In genomic region chr1:229117664-229118300, GRCh38 we compare ENCODE assay signal across 11 cellular contexts.
DNase-seq lines count a peak whose midpoint lies in the region; ATAC-seq lines count a peak whose summit lies in the region.
"Had no signal": no experiment of that assay in that cellular context is flagged by ENCODE, and none has a peak within 500 bp of the region (broad histone marks: within the 10 kb centered on the region; RNA-seq: fewer than 3 reads in every experiment).

No MANE protein-coding gene starts in this region.

- H3K27me3 ChIP-seq in rectal smooth muscle tissue (ENCODE audit: control insufficient read depth, insufficient read depth, low read length): no peaks in the 10 kb centered on the region

- no peak overlapping the region for H3K4me3 ChIP-seq in rectal smooth muscle tissue (ENCODE audit: low read length)

- no peak for ATAC-seq in GM19023 (IDR thresholded peaks at IDR 0.05; ENCODE audit: unreplicated experiment)

- H3K9ac ChIP-seq in rectal smooth muscle tissue (ENCODE audit: low read length): no peak overlapping the region

- peaks cover 27% of the 10 kb centered on the region for H3K4me1 ChIP-seq in rectal smooth muscle tissue (ENCODE audit: control insufficient read depth, insufficient read depth, low read length)

- DNase-seq in DMS153 treated with DMSO at 0.1 percent for 48 hours (lab: John Stamatoyannopoulos, UW; ENCODE audit: unreplicated experiment) (peak; percentile 39), NCI-H69 (lab: John Stamatoyannopoulos, UW) (peak; percentile 77), globus pallidus (ENCODE audit: low spot score) (peak; percentile 62), GM19238 (ENCODE audit: insufficient read length, low spot score) (no peak), pons (ENCODE audit: low spot score) (no peak), NCI-H128 (lab: John Stamatoyannopoulos, UW; ENCODE audit: unreplicated experiment) (no peak)
- DNase-seq: activated naive CD8-positive, alpha-beta T cell treated with anti-CD3 and anti-CD28 coated beads, Interleukin-2, amount 10 ng/mL, durations not matched to agents 7 days and 5 days; HFFc6; immature natural killer cell had no signal

- H3K36me3 ChIP-seq in rectal smooth muscle tissue (ENCODE audit: control insufficient read depth, insufficient read depth, low read length): no peaks in the 10 kb centered on the region

- peak overlapping the region; percentile 89 for H3K27ac ChIP-seq in rectal smooth muscle tissue (ENCODE audit: low read depth, low read length)

Comparison
In these comparisons a context has a peak if more than half of its experiments do, and no peak if none do; other contexts are left out.
1. DNase-seq: peak in DMS153 treated with DMSO at 0.1 percent for 48 hours (single experiment), NCI-H69 (single experiment) and globus pallidus (single experiment); none in GM19238 (single experiment), pons (single experiment) and NCI-H128 (single experiment).